Comparison of ENCODE assay signal across 16 cellular contexts in the genomic region with DNA sequence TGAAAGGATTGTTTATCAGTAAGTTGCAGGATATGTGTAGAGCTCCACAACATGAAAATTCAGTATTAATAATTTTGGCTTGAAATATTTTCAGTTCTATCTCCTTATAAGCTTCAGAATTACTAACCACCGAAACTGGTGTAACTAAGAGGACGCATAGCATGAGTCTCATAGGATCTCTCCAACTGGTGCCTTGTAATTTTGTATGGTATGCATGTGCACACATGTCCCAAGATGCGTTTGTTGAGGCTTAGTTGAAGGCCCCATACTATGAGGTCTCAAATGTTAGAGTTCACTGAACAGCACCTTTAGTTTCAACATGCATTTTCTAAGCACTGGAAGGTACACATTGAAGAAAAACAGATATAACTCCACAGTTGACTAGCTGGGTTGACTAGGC.
DNase-seq lines count a peak whose midpoint lies in the region; ATAC-seq and TF ChIP-seq lines count a peak whose summit lies in the region.
"Had no signal": no experiment of that assay in that cellular context is flagged by ENCODE, and none has a peak within 500 bp of the region (broad histone marks: within the 10 kb centered on the region; RNA-seq: fewer than 3 reads in every experiment).

No MANE protein-coding gene starts in this region.

- no peak overlapping the region for H3K27ac Mint-ChIP-seq in MCF 10A (ENCODE audit: low read depth, unreplicated experiment)
- H3K27ac Mint-ChIP-seq: CD8-positive, alpha-beta T cell had no signal

- H3K4me2 ChIP-seq in mammary epithelial cell (ENCODE audit: insufficient read depth, low read depth, low read length) (no peak overlapping the region), smooth muscle cell (no peak overlapping the region)
- H3K4me2 ChIP-seq: BLaER1 had no signal

- H3K27me3 ChIP-seq in mammary epithelial cell (ENCODE audit: insufficient read depth, low read length) (no peaks in the 10 kb centered on the region), smooth muscle cell (ENCODE audit: low read depth) (no peaks in the 10 kb centered on the region)
- H3K27me3 ChIP-seq: BLaER1 had no signal

- CTCF ChIA-PET in mammary epithelial cell (lab: Charles Lee; ENCODE audit: low non-redundant PET) (no interaction called here), MCF 10A (lab: Yijun Ruan, JAX) (interaction anchor here (0.6 to 1.6 kb wide), 4 partner anchors 12 to 554 kb away, joined by 3 to 4 read pairs (median 4); no protein-coding TSS in a partner anchor)

- H3K4me3 Mint-ChIP-seq in MCF 10A (ENCODE audit: unreplicated experiment), result no peak overlapping the region
- H3K4me3 Mint-ChIP-seq: CD8-positive, alpha-beta T cell had no signal

- POLR2A ChIA-PET in MCF 10A (lab: Yijun Ruan, JAX), result interaction anchor here (0.7 to 8.2 kb wide), 17 partner anchors 7 to 558 kb away, joined by 3 to 166 read pairs (median 16); no protein-coding TSS in a partner anchor

- DNase-seq in mammary epithelial cell (no peak), MCF 10A (ENCODE audit: unreplicated experiment) (no peak), smooth muscle cell (lab: John Stamatoyannopoulos, UW; ENCODE audit: unreplicated experiment) (no peak), NCI-H226 (no peak), C1 segment of cervical spinal cord (lab: John Stamatoyannopoulos, UW) (no peak)
- DNase-seq in activated T-cell treated with anti-CD3 and anti-CD28 coated beads, Interleukin-2, amount 50 U/mL, for 48 hours, result no peak
- DNase-seq: 8988T; CD8-positive, alpha-beta T cell; COR-L47; DMS 273 treated with DMSO at 0.1 percent for 48 hours; DMS53; DND-41; EL had no signal

- no peaks in the 10 kb centered on the region for H4K20me1 ChIP-seq in mammary epithelial cell (ENCODE audit: insufficient read depth, low read length)
- no peaks in the 10 kb centered on the region for H4K20me1 ChIP-seq in smooth muscle cell (ENCODE audit: low read depth)
- H4K20me1 ChIP-seq: BLaER1 had no signal

- H3K27ac ChIP-seq in mammary epithelial cell (ENCODE audit: insufficient read depth, low read depth, low read length), result peak overlapping the region; percentile 8
- peak overlapping the region; percentile 96 for H3K27ac ChIP-seq in smooth muscle cell (ENCODE audit: low read depth)
- H3K27ac ChIP-seq: BLaER1 had no signal

- H3K36me3 ChIP-seq in mammary epithelial cell (ENCODE audit: insufficient read depth, low read length), result peaks cover 26% of the 10 kb centered on the region
- H3K36me3 ChIP-seq in smooth muscle cell (ENCODE audit: low read depth), result no peaks in the 10 kb centered on the region
- H3K36me3 ChIP-seq: BLaER1, HAP-1 had no signal

- in situ Hi-C loops in mammary epithelial cell (cut with MboI; ENCODE audit: low sequenced_read_pairs in 2 of 2), result no loop called here

- BruUV-seq in mammary epithelial cell (replicated peaks; lab: Mats Ljungman, UMichigan) (no TSS peak), MCF 10A (replicated peaks; lab: Mats Ljungman, UMichigan) (no TSS peak)

- dilution Hi-C loops in mammary epithelial cell (cut with HindIII; ENCODE audit: low sequenced_read_pairs), result no loop called here

- peak; percentile 19 for ATAC-seq in esophagus mucosa
- ATAC-seq: CD8-positive, alpha-beta T cell had no signal

- H3K4me1 Mint-ChIP-seq in MCF 10A (ENCODE audit: insufficient read depth, unreplicated experiment), result peaks cover 23% of the 10 kb centered on the region

- H3K4me1 ChIP-seq in mammary epithelial cell (ENCODE audit: insufficient read depth, low read length) (peaks cover 44% of the 10 kb centered on the region), smooth muscle cell (ENCODE audit: low read depth) (peaks cover 20% of the 10 kb centered on the region)
- H3K4me1 ChIP-seq: BLaER1, HAP-1 had no signal

- H3K79me2 ChIP-seq in mammary epithelial cell (ENCODE audit: insufficient read depth, low read length) (peaks cover 78% of the 10 kb centered on the region), smooth muscle cell (ENCODE audit: low read depth) (no peaks in the 10 kb centered on the region)

- H3K36me3 Mint-ChIP-seq in MCF 10A (ENCODE audit: insufficient read depth, unreplicated experiment), result peaks cover 7% of the 10 kb centered on the region
- H3K36me3 Mint-ChIP-seq: CD8-positive, alpha-beta T cell had no signal

- 100% methylated on average over 2 of the region's 3 CpGs for WGBS in mammary epithelial cell (ENCODE audit: low coverage, missing lambda C conversion rate)
- 87% methylated on average over 3 of the region's 3 CpGs for WGBS in smooth muscle cell (ENCODE audit: low lambda C conversion rate)

- no peaks in the 10 kb centered on the region for H3K9me3 Mint-ChIP-seq in MCF 10A (ENCODE audit: unreplicated experiment)
- H3K9me3 Mint-ChIP-seq: CD8-positive, alpha-beta T cell had no signal

- H2AFZ ChIP-seq in mammary epithelial cell (ENCODE audit: low read depth, low read length) (no peak overlapping the region), smooth muscle cell (ENCODE audit: low read depth) (no peak overlapping the region)

- H3K9me3 ChIP-seq in mammary epithelial cell (replicated peaks; ENCODE audit: insufficient read depth, low read length), result no peaks in the 10 kb centered on the region
- H3K9me3 ChIP-seq in smooth muscle cell (replicated peaks; ENCODE audit: low read depth), result no peaks in the 10 kb centered on the region
- H3K9me3 ChIP-seq: BLaER1, HAP-1 had no signal

- intact Hi-C loops in mammary epithelial cell (cut with micrococcal nuclease), result no loop called here
- intact Hi-C loops in MCF 10A (cut with micrococcal nuclease), result no loop called here

- H3K9ac ChIP-seq in mammary epithelial cell (ENCODE audit: insufficient read depth, low read length), result no peak overlapping the region
- no peak overlapping the region for H3K9ac ChIP-seq in smooth muscle cell (ENCODE audit: low read depth)
- H3K9ac ChIP-seq: BLaER1 had no signal

- TF ChIP-seq CTCF in mammary epithelial cell (conservative IDR thresholded peaks at IDR 0.05 in 1 of 2, IDR thresholded peaks at IDR 0.05 in 1 of 2; ENCODE audit: extremely low read depth in 1 of 2, insufficient read depth in 1 of 2, low read depth in 1 of 2, low read length in 2 of 2) (no peak), MCF 10A (IDR thresholded peaks at IDR 0.05; ENCODE audit: unreplicated experiment) (no peak), smooth muscle cell (IDR thresholded peaks at IDR 0.05; ENCODE audit: borderline replicate concordance, insufficient read depth, poor library complexity, severe bottlenecking) (no peak)

- H3K4me3 ChIP-seq in mammary epithelial cell (replicated peaks in 1 of 3; ENCODE audit: insufficient read depth in 1 of 3, low read depth in 2 of 3, low read length in 3 of 3), result no peak overlapping the region
- no peak overlapping the region for H3K4me3 ChIP-seq in smooth muscle cell
- H3K4me3 ChIP-seq: BLaER1, HAP-1 had no signal

- no peaks in the 10 kb centered on the region for H3F3A ChIP-seq in smooth muscle cell (ENCODE audit: low read depth)

- H3K27me3 Mint-ChIP-seq in MCF 10A (ENCODE audit: insufficient read depth, unreplicated experiment), result no peaks in the 10 kb centered on the region
